Comparison of ENCODE assay signal across 29 cellular contexts in genomic region chr2:6216234-6216633, GRCh38.
"Had no signal": no experiment of that assay in that cellular context is flagged by ENCODE, and none has a peak within 500 bp of the region (broad histone marks: within the 10 kb centered on the region; RNA-seq: fewer than 3 reads in every experiment).

No MANE protein-coding gene starts in this region.

- H3K4me1 ChIP-seq: stomach, suprapubic skin, testis, tibial artery, tibial nerve, transverse colon, upper lobe of left lung, upper lobe of right lung, uterus, vagina had no signal

- H3K27ac ChIP-seq: stomach, suprapubic skin, testis, thoracic aorta, tibial artery, tibial nerve, transverse colon, upper lobe of left lung, upper lobe of right lung, uterus, vagina had no signal

- DNase-seq: stimulated activated CD4-positive, alpha-beta T cell treated with anti-CD3 and anti-CD28 coated beads, Interleukin-2, amount 100 ng/mL, for 48 hours; stimulated activated CD4-positive, alpha-beta T cell treated with anti-CD3 and anti-CD28 coated beads, Interleukin-4, amount 100 ng/mL, for 1 hour; stimulated activated CD4-positive, alpha-beta T cell treated with anti-CD3 and anti-CD28 coated beads, Interleukin-4, amount 100 ng/mL, for 24 hours; stimulated activated CD4-positive, alpha-beta T cell treated with anti-CD3 and anti-CD28 coated beads, Interleukin-4, amount 100 ng/mL, for 4 hours; stimulated activated CD8-positive, alpha-beta memory T cell treated with anti-CD3 and anti-CD28 coated beads, Interleukin-4, amount 100 ng/mL, for 48 hours; stimulated activated naive B cell treated with anti-CD40 and anti-IgM and Interleukin-4, amounts not matched to agents 10 μg/mL and 1 μg/mL and 100 μg/mL, for 72 hours; stimulated activated naive CD4-positive, alpha-beta T cell; stimulated activated naive CD4-positive, alpha-beta T cell treated with Interleukin-2 at 50 U/mL for 16 hours; stimulated activated naive CD8-positive, alpha-beta T cell treated with anti-CD3 and anti-CD28 coated beads, Interleukin-15, amount 100 ng/mL, for 72 hours; stimulated activated naive CD8-positive, alpha-beta T cell treated with anti-CD3 and anti-CD28 coated beads, Interleukin-15, Interleukin-2, amounts not matched to agents 100 U/mL and 50 U/mL, for 24 hours; stomach; substantia nigra; testis; thyroid gland; tibial artery; transverse colon; trophoblast cell; upper lobe of left lung; upper lobe of right lung; uterus had no signal

- H3K4me3 ChIP-seq: stomach, suprapubic skin, testis, thoracic aorta, thyroid gland, tibial artery, tibial nerve, transverse colon, upper lobe of left lung, upper lobe of right lung, uterus, vagina had no signal

- FAIRE-seq: urothelium cell line had no signal

- H3K36me3 ChIP-seq: stomach, suprapubic skin, thoracic aorta, thyroid gland, tibial artery, tibial nerve, transverse colon, upper lobe of left lung, upper lobe of right lung, uterus, vagina had no signal

- H3K9me3 ChIP-seq: stomach, suprapubic skin, testis, thoracic aorta, thyroid gland, tibial artery, tibial nerve, transverse colon, upper lobe of left lung, upper lobe of right lung, uterus, vagina had no signal

- H3K4me3 Mint-ChIP-seq: stimulated activated effector memory CD8-positive, alpha-beta T cell treated with anti-CD3 and anti-CD28 coated beads, Interleukin-12 subunit alpha, Interleukin-12 subunit beta, amount 100 ng/mL, for 72 hours; stimulated activated memory B cell treated with anti-CD40 and anti-IgM and Interleukin-4, amounts not matched to agents 10 μg/mL and 1 μg/mL and 100 μg/mL, for 72 hours; stimulated activated naive B cell treated with anti-CD40 and anti-IgM and Interleukin-4, amounts not matched to agents 10 μg/mL and 1 μg/mL and 100 μg/mL, for 72 hours; stimulated activated naive CD8-positive, alpha-beta T cell treated with anti-CD3 and anti-CD28 coated beads, Interleukin-15, amount 100 ng/mL, for 72 hours; stimulated activated naive CD8-positive, alpha-beta T cell treated with anti-CD3 and anti-CD28 coated beads, Interleukin-15, Interleukin-2, amounts not matched to agents 100 ng/mL and 50 ng/mL, for 24 hours; type B pancreatic cell had no signal

- H3K27me3 ChIP-seq: stomach, suprapubic skin, testis, thyroid gland, tibial artery, tibial nerve, transverse colon, upper lobe of left lung, upper lobe of right lung, uterus, vagina had no signal

- H3K36me3 Mint-ChIP-seq: stimulated activated effector memory CD8-positive, alpha-beta T cell treated with anti-CD3 and anti-CD28 coated beads, Interleukin-12 subunit alpha, Interleukin-12 subunit beta, amount 100 ng/mL, for 72 hours; stimulated activated memory B cell treated with anti-CD40 and anti-IgM and Interleukin-4, amounts not matched to agents 10 μg/mL and 1 μg/mL and 100 μg/mL, for 72 hours; stimulated activated naive B cell treated with anti-CD40 and anti-IgM and Interleukin-4, amounts not matched to agents 10 μg/mL and 1 μg/mL and 100 μg/mL, for 72 hours; type B pancreatic cell had no signal

- ATAC-seq: stimulated activated effector memory CD8-positive, alpha-beta T cell treated with anti-CD3 and anti-CD28 coated beads, Interleukin-12 subunit alpha, Interleukin-12 subunit beta, amount 100 ng/mL, for 72 hours; stimulated activated memory B cell treated with anti-CD40 and anti-IgM and Interleukin-4, amounts not matched to agents 10 μg/mL and 1 μg/mL and 100 μg/mL, for 72 hours; stimulated activated naive B cell treated with anti-CD40 and anti-IgM and Interleukin-4, amounts not matched to agents 10 μg/mL and 1 μg/mL and 100 μg/mL, for 72 hours; stimulated activated naive CD8-positive, alpha-beta T cell treated with anti-CD3 and anti-CD28 coated beads, Interleukin-15, amount 100 ng/mL, for 72 hours; stimulated activated naive CD8-positive, alpha-beta T cell treated with anti-CD3 and anti-CD28 coated beads, Interleukin-15, Interleukin-2, amounts not matched to agents 100 U/mL and 50 U/mL, for 24 hours; upper lobe of right lung had no signal

- H3K4me1 Mint-ChIP-seq: stimulated activated effector memory CD8-positive, alpha-beta T cell treated with anti-CD3 and anti-CD28 coated beads, Interleukin-12 subunit alpha, Interleukin-12 subunit beta, amount 100 ng/mL, for 72 hours; stimulated activated naive CD8-positive, alpha-beta T cell treated with anti-CD3 and anti-CD28 coated beads, Interleukin-15, amount 100 ng/mL, for 72 hours had no signal

- H3K27ac Mint-ChIP-seq: stimulated activated effector memory CD8-positive, alpha-beta T cell treated with anti-CD3 and anti-CD28 coated beads, Interleukin-12 subunit alpha, Interleukin-12 subunit beta, amount 100 ng/mL, for 72 hours; stimulated activated memory B cell treated with anti-CD40 and anti-IgM and Interleukin-4, amounts not matched to agents 10 μg/mL and 1 μg/mL and 100 μg/mL, for 72 hours; stimulated activated naive B cell treated with anti-CD40 and anti-IgM and Interleukin-4, amounts not matched to agents 10 μg/mL and 1 μg/mL and 100 μg/mL, for 72 hours; stimulated activated naive CD8-positive, alpha-beta T cell treated with anti-CD3 and anti-CD28 coated beads, Interleukin-15, amount 100 ng/mL, for 72 hours; stimulated activated naive CD8-positive, alpha-beta T cell treated with anti-CD3 and anti-CD28 coated beads, Interleukin-15, Interleukin-2, amounts not matched to agents 100 ng/mL and 50 ng/mL, for 24 hours; type B pancreatic cell had no signal

- H3K27me3 Mint-ChIP-seq: stimulated activated memory B cell treated with anti-CD40 and anti-IgM and Interleukin-4, amounts not matched to agents 10 μg/mL and 1 μg/mL and 100 μg/mL, for 72 hours; stimulated activated naive CD8-positive, alpha-beta T cell treated with anti-CD3 and anti-CD28 coated beads, Interleukin-15, amount 100 ng/mL, for 72 hours; stimulated activated naive CD8-positive, alpha-beta T cell treated with anti-CD3 and anti-CD28 coated beads, Interleukin-15, Interleukin-2, amounts not matched to agents 100 ng/mL and 50 ng/mL, for 24 hours had no signal

- H3K9me3 Mint-ChIP-seq: stimulated activated memory B cell treated with anti-CD40 and anti-IgM and Interleukin-4, amounts not matched to agents 10 μg/mL and 1 μg/mL and 100 μg/mL, for 72 hours; stimulated activated naive B cell treated with anti-CD40 and anti-IgM and Interleukin-4, amounts not matched to agents 10 μg/mL and 1 μg/mL and 100 μg/mL, for 72 hours had no signal
